Comparison of ENCODE assay signal across 11 cellular contexts in genomic region chr11:44607324-44607962, GRCh38. TPM values are rescaled to one million over a fixed set of nuclear protein-coding genes. Genes with fewer than 3 reads are reported as not detected.
DNase-seq lines count a peak whose midpoint lies in the region; ATAC-seq and TF ChIP-seq lines count a peak whose summit lies in the region.
"Had no signal": no experiment of that assay in that cellular context is flagged by ENCODE, and none has a peak within 500 bp of the region (broad histone marks: within the 10 kb centered on the region; RNA-seq: fewer than 3 reads in every experiment).

No MANE protein-coding gene starts in this region.

- H3K4me3 ChIP-seq in naive thymus-derived CD4-positive, alpha-beta T cell (ENCODE audit: low read length) = no peak overlapping the region
- H3K4me3 ChIP-seq: stomach had no signal

- no peak for ATAC-seq in CD4-positive, alpha-beta T cell (ENCODE audit: poor library complexity)
- ATAC-seq in activated naive CD4-positive, alpha-beta T cell treated with anti-CD3 and anti-CD28 coated beads, Interleukin-2, amount 50 U/mL, for 72 hours = peak; percentile 30 to 60
- ATAC-seq in naive thymus-derived CD4-positive, alpha-beta T cell = no peak
- ATAC-seq in HG03442 (IDR thresholded peaks at IDR 0.05; ENCODE audit: unreplicated experiment) (no peak), GM21619 (IDR thresholded peaks at IDR 0.05; ENCODE audit: unreplicated experiment) (no peak)

- no peak for TF ChIP-seq CTCF in CD4-positive, alpha-beta T cell (IDR thresholded peaks at IDR 0.05)

- intact Hi-C loops in CD4-positive, alpha-beta T cell (cut with DNase I, micrococcal nuclease) = no loop called here
- intact Hi-C loops in naive thymus-derived CD4-positive, alpha-beta T cell (cut with micrococcal nuclease) = no loop called here

- H3K4me1 Mint-ChIP-seq in CD4-positive, alpha-beta T cell (ENCODE audit: low read depth) = peaks cover 56% of the 10 kb centered on the region
- peaks cover 34 to 69% (median 48%) of the 10 kb centered on the region in 7 donors for H3K4me1 Mint-ChIP-seq in naive thymus-derived CD4-positive, alpha-beta T cell

- H3K4me1 ChIP-seq in naive thymus-derived CD4-positive, alpha-beta T cell (ENCODE audit: control insufficient read depth in 2 of 2, insufficient read depth in 2 of 2, low read length in 2 of 2) = peaks cover 35 to 42% of the 10 kb centered on the region in 2 donors

- no peaks in the 10 kb centered on the region for H3K27me3 Mint-ChIP-seq in CD4-positive, alpha-beta T cell
- no peaks in the 10 kb centered on the region for H3K27me3 Mint-ChIP-seq in naive thymus-derived CD4-positive, alpha-beta T cell

- H3K4me3 Mint-ChIP-seq in CD4-positive, alpha-beta T cell = no peak overlapping the region
- peak overlapping the region in 1 of 10 donors; percentile 38 for H3K4me3 Mint-ChIP-seq in naive thymus-derived CD4-positive, alpha-beta T cell

- no peaks in the 10 kb centered on the region for H3K27me3 ChIP-seq in CD4-positive, alpha-beta T cell (ENCODE audit: control insufficient read depth, insufficient read depth, low read length)
- no peaks in the 10 kb centered on the region for H3K27me3 ChIP-seq in naive thymus-derived CD4-positive, alpha-beta T cell (ENCODE audit: control insufficient read depth in 2 of 2, insufficient read depth in 2 of 2, low read length in 2 of 2)
- H3K27me3 ChIP-seq: stomach had no signal

- POLR2A ChIA-PET in CD4-positive, alpha-beta T cell (lab: Charles Lee) = interaction anchor here (0.9 to 1.7 kb wide), 4 partner anchors 11 to 42 kb away, joined by 3 to 14 read pairs (median 5); partner anchors contain the start of gene CD82
- POLR2A ChIA-PET in naive thymus-derived CD4-positive, alpha-beta T cell (lab: Charles Lee) = interaction anchor here (1.0 to 1.3 kb wide), 4 partner anchors 10 to 42 kb away, joined by 3 to 5 read pairs (median 4); partner anchors contain the start of gene CD82

- CTCF ChIA-PET in CD4-positive, alpha-beta T cell (lab: Charles Lee) = interaction anchor here (0.9 kb wide), 1 partner anchor 9 kb away, joined by 3 read pairs; no protein-coding TSS in a partner anchor
- CTCF ChIA-PET in naive thymus-derived CD4-positive, alpha-beta T cell (lab: Charles Lee) = interaction anchor here (0.8 kb wide), 1 partner anchor 48 kb away, joined by 5 read pairs; no protein-coding TSS in a partner anchor

- no peaks in the 10 kb centered on the region for H3K9me3 Mint-ChIP-seq in CD4-positive, alpha-beta T cell
- no peaks in the 10 kb centered on the region for H3K9me3 Mint-ChIP-seq in activated naive CD4-positive, alpha-beta T cell treated with anti-CD3 and anti-CD28 coated beads, Interleukin-2, amount 50 U/mL, for 72 hours
- no peaks in the 10 kb centered on the region for H3K9me3 Mint-ChIP-seq in naive thymus-derived CD4-positive, alpha-beta T cell

- no peak overlapping the region for H3K27ac ChIP-seq in CD4-positive, alpha-beta T cell (ENCODE audit: low read depth, low read length)
- peak overlapping the region; percentile 1 for H3K27ac ChIP-seq in naive thymus-derived CD4-positive, alpha-beta T cell (ENCODE audit: low read depth, low read length)

- H3K9me3 ChIP-seq in CD4-positive, alpha-beta T cell (ENCODE audit: control insufficient read depth, low read length) = no peaks in the 10 kb centered on the region
- no peaks in the 10 kb centered on the region for H3K9me3 ChIP-seq in naive thymus-derived CD4-positive, alpha-beta T cell (ENCODE audit: control insufficient read depth in 2 of 3, low read length in 3 of 3)
- H3K9me3 ChIP-seq: stomach had no signal

- H3K36me3 ChIP-seq in naive thymus-derived CD4-positive, alpha-beta T cell (ENCODE audit: control insufficient read depth in 2 of 3, insufficient read depth in 3 of 3, low read length in 3 of 3) = peaks cover 0 to 23% (median 0%) of the 10 kb centered on the region in 3 experiments

- peak overlapping the region; percentile 76 for H3K27ac Mint-ChIP-seq in CD4-positive, alpha-beta T cell
- peak overlapping the region; percentile 78 to 93 for H3K27ac Mint-ChIP-seq in activated naive CD4-positive, alpha-beta T cell treated with anti-CD3 and anti-CD28 coated beads, Interleukin-2, amount 50 U/mL, for 72 hours
- peak overlapping the region; percentile 2 to 93 (median 89) for H3K27ac Mint-ChIP-seq in naive thymus-derived CD4-positive, alpha-beta T cell

- H3K36me3 Mint-ChIP-seq in CD4-positive, alpha-beta T cell (ENCODE audit: low read depth) = peaks cover 50% of the 10 kb centered on the region
- H3K36me3 Mint-ChIP-seq in activated naive CD4-positive, alpha-beta T cell treated with anti-CD3 and anti-CD28 coated beads, Interleukin-2, amount 50 U/mL, for 72 hours = peaks cover 33 to 52% of the 10 kb centered on the region in 2 donors
- peaks cover 0 to 49% (median 15%) of the 10 kb centered on the region in 5 donors for H3K36me3 Mint-ChIP-seq in naive thymus-derived CD4-positive, alpha-beta T cell

- DNase-seq in CD4-positive, alpha-beta T cell = no peak
- DNase-seq in HS-5 (ENCODE audit: low read depth) = peak; percentile 23
- DNase-seq in activated naive CD4-positive, alpha-beta T cell treated with anti-CD3 and anti-CD28 coated beads, Interleukin-2, amount 50 U/mL, for 72 hours (ENCODE audit: low spot score in 2 of 2) = peak in 1 of 2 donors; percentile 70
- DNase-seq in naive thymus-derived CD4-positive, alpha-beta T cell = no peak
- DNase-seq in NCI-H2081 (lab: John Stamatoyannopoulos, UW) = no peak
- DNase-seq in NCI-H510A (lab: John Stamatoyannopoulos, UW) = no peak
- DNase-seq: retina, RPMI8226, stomach had no signal

RNA-seq across cellular contexts. Expression of gene CD82, which starts 42.0 kb away (rescaled TPM):
- 10 to 100 TPM; 33.8 to 37.3 TPM for total RNA-seq in CD4-positive, alpha-beta T cell
- total RNA-seq in activated naive CD4-positive, alpha-beta T cell treated with anti-CD3 and anti-CD28 coated beads, Interleukin-2, amount 50 U/mL, for 72 hours = 100 to 1,000 TPM; 270 to 324 TPM
- 100 to 1,000 TPM in 1 of 5 experiments, 10 to 100 TPM in 4; 37.0 to 319 (median 57.2) TPM for total RNA-seq in naive thymus-derived CD4-positive, alpha-beta T cell
- polyA plus RNA-seq in naive thymus-derived CD4-positive, alpha-beta T cell = 10 to 100 TPM; 36.4 to 63.1 TPM

Comparison
In these comparisons a context has a peak if more than half of its experiments do, and no peak if none do; other contexts are left out.
1. ATAC-seq: peak in activated naive CD4-positive, alpha-beta T cell treated with anti-CD3 and anti-CD28 coated beads, Interleukin-2, amount 50 U/mL, for 72 hours (2 of 2); none in CD4-positive, alpha-beta T cell (single experiment), naive thymus-derived CD4-positive, alpha-beta T cell (single experiment), HG03442 (single experiment) and GM21619 (single experiment).
2. Peak in every context shown above with its lines, with median percentiles within 50 percentile points of each other: H3K27ac Mint-ChIP-seq.